In the genomic region with DNA sequence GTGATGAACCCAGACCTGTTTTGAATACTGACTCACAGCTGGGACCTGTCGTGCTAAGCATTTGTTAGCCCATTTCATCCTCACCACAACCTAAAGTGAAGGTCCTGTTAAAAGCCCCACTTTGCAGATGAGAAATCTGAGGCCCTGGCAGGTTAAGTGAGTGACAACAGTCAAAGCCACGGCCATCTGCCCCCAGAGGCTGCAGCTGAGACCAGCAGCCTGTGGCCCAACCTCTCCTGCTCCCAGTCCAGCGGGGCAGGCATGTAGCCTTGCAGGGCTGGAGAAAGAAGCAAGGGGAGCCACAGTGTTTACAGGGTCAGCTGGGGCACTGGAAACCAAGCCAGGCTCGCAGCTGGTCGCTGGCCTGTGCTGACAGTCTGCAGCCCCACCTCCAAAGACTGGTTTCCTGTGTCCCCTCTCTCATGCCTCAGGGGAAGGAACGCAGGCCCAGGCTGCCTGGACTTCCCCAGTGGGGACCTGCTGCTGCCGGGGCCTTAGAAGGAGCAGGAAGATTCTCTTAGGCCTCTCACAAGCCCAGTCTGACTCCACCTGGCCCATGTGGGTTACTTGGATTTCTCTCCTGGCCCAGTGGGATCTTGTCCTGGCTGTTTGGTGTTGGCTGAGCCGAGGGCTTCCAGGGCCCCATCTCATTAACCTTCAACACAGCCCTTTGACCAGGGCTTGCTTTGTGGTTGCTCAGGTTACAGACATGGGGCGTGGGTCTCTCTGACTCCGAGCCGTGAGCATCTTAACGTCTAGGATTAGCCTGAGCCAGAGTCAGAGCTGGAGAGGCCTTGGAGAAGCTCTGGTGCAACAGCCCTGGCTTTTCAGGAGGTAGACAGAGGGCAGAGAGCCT, we compare ENCODE assay signal across 8 cellular contexts. TPM values are rescaled to one million over a fixed set of nuclear protein-coding genes. Genes with fewer than 3 reads are reported as not detected.
DNase-seq lines count a peak whose midpoint lies in the region; ATAC-seq and TF ChIP-seq lines count a peak whose summit lies in the region.

No MANE protein-coding gene starts in this region.

- H3K9me3 ChIP-seq in KOPT-K1 (ENCODE audit: insufficient read depth, low read length, poor library complexity, severe bottlenecking) (peaks cover 1% of the 10 kb centered on the region), thoracic aorta (no peaks in the 10 kb centered on the region)

- no peak for DNase-seq in AG09319 (ENCODE audit: extremely low read depth, low read depth)
- DNase-seq in activated naive CD8-positive, alpha-beta T cell treated with anti-CD3 and anti-CD28 coated beads for 36 hours: peak; percentile 55
- peak; percentile 58 for DNase-seq in left lobe of liver (ENCODE audit: low spot score)
- no peak for DNase-seq in thoracic aorta (ENCODE audit: low spot score)
- no peak for DNase-seq in H4 (ENCODE audit: low spot score)

- H3K36me3 Mint-ChIP-seq in activated naive CD8-positive, alpha-beta T cell treated with anti-CD3 and anti-CD28 coated beads for 36 hours: peaks cover 19% of the 10 kb centered on the region

- in situ Hi-C loops in GM18951 (cut with MboI; ENCODE audit: low sequenced_read_pairs, unreplicated experiment): no loop called here

- peak overlapping the region; percentile 72 for H3K4me3 ChIP-seq in thoracic aorta

- TF ChIP-seq CTCF in AG09319 (IDR thresholded peaks at IDR 0.05; ENCODE audit: low read depth, low read length) (peak; percentile 4), thoracic aorta (IDR thresholded peaks at IDR 0.05) (no peak)

- H3K4me3 Mint-ChIP-seq in activated naive CD8-positive, alpha-beta T cell treated with anti-CD3 and anti-CD28 coated beads for 36 hours: peak overlapping the region; percentile 97

- H3K4me1 ChIP-seq in thoracic aorta (ENCODE audit: control insufficient read depth in 1 of 2, low read depth in 2 of 2): peaks cover 0 to 3% of the 10 kb centered on the region in 2 donors

- H3K27me3 ChIP-seq in thoracic aorta (replicated peaks; ENCODE audit: insufficient read depth): no peaks in the 10 kb centered on the region

- ATAC-seq in left lobe of liver (peak; percentile 61), thoracic aorta (ENCODE audit: insufficient number of reproducible peaks, low FRiP score, low read depth) (no peak), HG03442 (IDR thresholded peaks at IDR 0.05; ENCODE audit: unreplicated experiment) (no peak)

- TF ChIP-seq POLR2A in GM18951 (IDR thresholded peaks at IDR 0.05; ENCODE audit: extremely low read depth, insufficient read depth, insufficient read length): peak; percentile 26

- H3K36me3 ChIP-seq in KOPT-K1 (ENCODE audit: insufficient read depth, low read length) (peaks cover 46% of the 10 kb centered on the region), thoracic aorta (no peaks in the 10 kb centered on the region)

- H3K27me3 Mint-ChIP-seq in activated naive CD8-positive, alpha-beta T cell treated with anti-CD3 and anti-CD28 coated beads for 36 hours: no peaks in the 10 kb centered on the region

- H3K4me1 Mint-ChIP-seq in activated naive CD8-positive, alpha-beta T cell treated with anti-CD3 and anti-CD28 coated beads for 36 hours: peaks cover 37% of the 10 kb centered on the region

- no peaks in the 10 kb centered on the region for H3K9me3 Mint-ChIP-seq in activated naive CD8-positive, alpha-beta T cell treated with anti-CD3 and anti-CD28 coated beads for 36 hours

- H3K27ac Mint-ChIP-seq in activated naive CD8-positive, alpha-beta T cell treated with anti-CD3 and anti-CD28 coated beads for 36 hours: peak overlapping the region; percentile 98

- H3K27ac ChIP-seq in KOPT-K1 (ENCODE audit: low read depth, low read length, poor library complexity, severe bottlenecking): peak overlapping the region; percentile 99
- H3K27ac ChIP-seq in thoracic aorta: peak overlapping the region in 1 of 2 donors; percentile 55

RNA-seq across cellular contexts. Expression of gene INPP5D, which starts 1.7 kb away (rescaled TPM):
- total RNA-seq in activated naive CD8-positive, alpha-beta T cell treated with anti-CD3 and anti-CD28 coated beads for 36 hours: 10 to 100 TPM; 38.7 to 41.8 TPM
- total RNA-seq in left lobe of liver (5.0 TPM), thoracic aorta (10 to 100 TPM; 24.2 to 49.7 TPM)
- 0.46 TPM in 1 of 2 replicates, not detected in the other for total RNA-seq in H4 (2014; rRNA removed; shearing (Covaris generic))

RNA-seq across cellular contexts. Expression of gene NEU2, which starts 29.3 kb away (rescaled TPM):
- not detected for total RNA-seq in activated naive CD8-positive, alpha-beta T cell treated with anti-CD3 and anti-CD28 coated beads for 36 hours
- total RNA-seq in left lobe of liver: not detected
- total RNA-seq in thoracic aorta: not detected
- not detected in 2 replicates for total RNA-seq in H4 (2014; rRNA removed; shearing (Covaris generic))

RNA-seq across cellular contexts. Expression of gene NGEF, which starts 48.8 kb away (rescaled TPM):
- total RNA-seq in activated naive CD8-positive, alpha-beta T cell treated with anti-CD3 and anti-CD28 coated beads for 36 hours: not detected
- total RNA-seq in left lobe of liver (23.7 TPM), thoracic aorta (1 to 10 TPM in 1 of 2 donors, under 1 TPM in 1; 0.81 to 3.6 TPM)
- 1.3 and 3.3 TPM in 2 replicates for total RNA-seq in H4 (2014; rRNA removed; shearing (Covaris generic))

Comparison
In these comparisons a context has a peak if more than half of its experiments do, and no peak if none do; other contexts are left out.
1. DNase-seq: peak in activated naive CD8-positive, alpha-beta T cell treated with anti-CD3 and anti-CD28 coated beads for 36 hours (single experiment) and left lobe of liver (single experiment); none in AG09319 (single experiment), thoracic aorta (single experiment) and H4 (single experiment).